Comparison of ENCODE assay signal across 13 cellular contexts in genomic region chr2:25089605-25090424, GRCh38.
DNase-seq lines count a peak whose midpoint lies in the region; ATAC-seq and TF ChIP-seq lines count a peak whose summit lies in the region.
"Had no signal": no experiment of that assay in that cellular context is flagged by ENCODE, and none has a peak within 500 bp of the region (broad histone marks: within the 10 kb centered on the region; RNA-seq: fewer than 3 reads in every experiment).

No MANE protein-coding gene starts in this region.

- DNase-seq in NCI-H510A treated with DMSO at 0.1 percent for 48 hours (lab: John Stamatoyannopoulos, UW) (peak; percentile 14), NCI-H510A (lab: John Stamatoyannopoulos, UW) (no peak), iPS-NIHi7 (ENCODE audit: extremely low spot score) (peak; percentile 50), NCI-H2107 (lab: John Stamatoyannopoulos, UW) (no peak), HEK293T (ENCODE audit: extremely low spot score) (no peak)
- no peak for DNase-seq in stimulated activated CD4-positive, alpha-beta T cell treated with anti-CD3 and anti-CD28 coated beads, Interleukin-1b, Interleukin-23, amount 100 ng/mL, for 48 hours
- DNase-seq: 8988T, EL, NCI-H146, SHP77 treated with DMSO at 0.1 percent for 48 hours had no signal

- no peak for ATAC-seq in GM21515 (IDR thresholded peaks at IDR 0.05; ENCODE audit: unreplicated experiment)

- CTCF ChIA-PET in HEK293T (lab: Yijun Ruan, JAX), result interaction anchor here (0.6 kb wide), 1 partner anchor 58 kb away, joined by 3 read pairs; no protein-coding TSS in a partner anchor

- POLR2A ChIA-PET in HEK293T (lab: Yijun Ruan, JAX), result no interaction called here

- peak overlapping the region; percentile 12 for H3K27ac ChIP-seq in cingulate gyrus (ENCODE audit: low read depth, low read length)
- H3K27ac ChIP-seq: BLaER1 had no signal

TF ChIP-seq in HEK293T, 16 proteins besides CTCF, POLR2A, EP300 and RAD21:
- TF ChIP-seq ZNF384 (IDR thresholded peaks at IDR 0.05) (no peak), BHLHE40 (IDR thresholded peaks at IDR 0.05; ENCODE audit: borderline replicate concordance) (no peak), L3MBTL2 (conservative IDR thresholded peaks at IDR 0.05) (no peak), SUZ12 (IDR thresholded peaks at IDR 0.05) (no peak), CTBP1 (IDR thresholded peaks at IDR 0.05; ENCODE audit: borderline replicate concordance) (no peak), HDGF (IDR thresholded peaks at IDR 0.05; ENCODE audit: borderline replicate concordance) (no peak), PKNOX1 (IDR thresholded peaks at IDR 0.05) (no peak), ELF4 (IDR thresholded peaks at IDR 0.05) (no peak), FOXM1 (IDR thresholded peaks at IDR 0.05; ENCODE audit: borderline replicate concordance) (no peak), TARDBP (IDR thresholded peaks at IDR 0.05) (no peak), FOXK2 (IDR thresholded peaks at IDR 0.05) (no peak), SP1 (IDR thresholded peaks at IDR 0.05) (no peak), LEF1 (IDR thresholded peaks at IDR 0.05; ENCODE audit: borderline replicate concordance) (no peak), ARNT (IDR thresholded peaks at IDR 0.05) (no peak), NFRKB (IDR thresholded peaks at IDR 0.05) (no peak), FOXA1 (IDR thresholded peaks at IDR 0.05) (no peak)
TF ChIP-seq in HEK293T: peak in this region for 0.

Comparison
In these comparisons a context has a peak if more than half of its experiments do, and no peak if none do; other contexts are left out.
1. DNase-seq: peak in NCI-H510A treated with DMSO at 0.1 percent for 48 hours (single experiment) and iPS-NIHi7 (single experiment); none in NCI-H510A (single experiment), stimulated activated CD4-positive, alpha-beta T cell treated with anti-CD3 and anti-CD28 coated beads, Interleukin-1b, Interleukin-23, amount 100 ng/mL, for 48 hours (single experiment), NCI-H2107 (single experiment) and HEK293T (single experiment).